Comparison of ENCODE assay signal across 1 cellular context in genomic region chr4:149896428-149896827, GRCh38.
TF ChIP-seq lines count a peak whose summit lies in the region.

No MANE protein-coding gene starts in this region.

TF ChIP-seq in H1, 55 proteins besides CTCF, POLR2A, EP300 and RAD21 (continued from another document):
- TF ChIP-seq TEAD4 (IDR thresholded peaks at IDR 0.05; ENCODE audit: low read depth, low read length): no peak
